In genomic region chr20:53707341-53708102, GRCh38 we compare ENCODE assay signal across 8 cellular contexts.
DNase-seq lines count a peak whose midpoint lies in the region; ATAC-seq and TF ChIP-seq lines count a peak whose summit lies in the region.

No MANE protein-coding gene starts in this region.

- no peaks in the 10 kb centered on the region for H3K27me3 Mint-ChIP-seq in T-helper 17 cell

- H3K9ac ChIP-seq in mammary epithelial cell (ENCODE audit: insufficient read depth, low read length) = no peak overlapping the region

- peak overlapping the region; percentile 83 for H3K4me3 Mint-ChIP-seq in T-helper 17 cell

- H3K4me3 ChIP-seq in mammary epithelial cell (replicated peaks in 1 of 3; ENCODE audit: insufficient read depth in 1 of 3, low read depth in 2 of 3, low read length in 3 of 3) (no peak overlapping the region), breast epithelium (no peak overlapping the region), left ventricle myocardium inferior (no peak overlapping the region), tibial nerve (no peak overlapping the region)

- H2AFZ ChIP-seq in mammary epithelial cell (ENCODE audit: low read depth, low read length) = peak overlapping the region; percentile 71

- H3K27ac ChIP-seq in mammary epithelial cell (ENCODE audit: insufficient read depth, low read depth, low read length) (no peak overlapping the region), breast epithelium (no peak overlapping the region), left ventricle myocardium inferior (replicated peaks) (peak overlapping the region; percentile 43), tibial nerve (peak overlapping the region; percentile 17 to 69 (median 61))

- TF ChIP-seq CTCF in mammary epithelial cell (conservative IDR thresholded peaks at IDR 0.05 in 1 of 2, IDR thresholded peaks at IDR 0.05 in 1 of 2; ENCODE audit: extremely low read depth in 1 of 2, insufficient read depth in 1 of 2, low read depth in 1 of 2, low read length in 2 of 2) (no peak), breast epithelium (IDR thresholded peaks at IDR 0.05) (no peak), left ventricle myocardium inferior (IDR thresholded peaks at IDR 0.05; ENCODE audit: borderline replicate concordance) (no peak), tibial nerve (IDR thresholded peaks at IDR 0.05) (no peak), GM20000 (IDR thresholded peaks at IDR 0.05; ENCODE audit: extremely low read depth, missing control alignments) (no peak)

- H3K4me1 Mint-ChIP-seq in T-helper 17 cell = peaks cover 32% of the 10 kb centered on the region

- DNase-seq in mammary epithelial cell = no peak
- DNase-seq in breast epithelium (ENCODE audit: low spot score in 2 of 2) = no peak
- no peak for DNase-seq in T-helper 17 cell
- DNase-seq in left ventricle myocardium inferior = no peak
- peak in 1 of 2 donors; percentile 20 for DNase-seq in tibial nerve (ENCODE audit: low spot score in 2 of 2)
- no peak for DNase-seq in NCI-H1417 treated with DMSO at 0.1 percent for 48 hours (lab: John Stamatoyannopoulos, UW)
- no peak for DNase-seq in GM20000 (ENCODE audit: low spot score)

- H3K79me2 ChIP-seq in mammary epithelial cell (ENCODE audit: insufficient read depth, low read length) = no peaks in the 10 kb centered on the region

- ATAC-seq in HG03139 (IDR thresholded peaks at IDR 0.05; ENCODE audit: unreplicated experiment) = peak; percentile 31
- peak; percentile 13 for ATAC-seq in T-helper 17 cell

- no peak overlapping the region for H3K4me2 ChIP-seq in mammary epithelial cell (ENCODE audit: insufficient read depth, low read depth, low read length)

- WGBS in mammary epithelial cell (ENCODE audit: low coverage, missing lambda C conversion rate) = 83% methylated on average over 6 of the region's 6 CpGs
- 57 to 61% methylated on average over 6 of the region's 6 CpGs for WGBS in tibial nerve, 2 donors

- peak overlapping the region; percentile 94 for H3K27ac Mint-ChIP-seq in T-helper 17 cell

- in situ Hi-C loops in mammary epithelial cell (cut with MboI; ENCODE audit: low sequenced_read_pairs in 2 of 2) = no loop called here

- dilution Hi-C loops in mammary epithelial cell (cut with HindIII; ENCODE audit: low sequenced_read_pairs) = no loop called here

- H3K9me3 ChIP-seq in mammary epithelial cell (replicated peaks; ENCODE audit: insufficient read depth, low read length) = no peaks in the 10 kb centered on the region
- H3K9me3 ChIP-seq in breast epithelium = no peaks in the 10 kb centered on the region
- H3K9me3 ChIP-seq in T-helper 17 cell (ENCODE audit: control insufficient read depth, low read length, poor library complexity, severe bottlenecking) = no peaks in the 10 kb centered on the region
- H3K9me3 ChIP-seq in left ventricle myocardium inferior (replicated peaks) = no peaks in the 10 kb centered on the region
- no peaks in the 10 kb centered on the region for H3K9me3 ChIP-seq in tibial nerve

- peak in 1 of 2 donors; percentile 22 for TF ChIP-seq EP300 in tibial nerve (IDR thresholded peaks at IDR 0.05)

- intact Hi-C loops in mammary epithelial cell (cut with micrococcal nuclease) (no loop called here), breast epithelium (cut with DNase I; ENCODE audit: low total_unique reads) (no loop called here), left ventricle myocardium inferior (cut with micrococcal nuclease) (no loop called here)

- TF ChIP-seq POLR2A in breast epithelium (IDR thresholded peaks at IDR 0.05) (no peak), tibial nerve (IDR thresholded peaks at IDR 0.05) (no peak)

- H3K36me3 Mint-ChIP-seq in T-helper 17 cell (ENCODE audit: low read depth) = no peaks in the 10 kb centered on the region

- no TSS peak for BruUV-seq in mammary epithelial cell (replicated peaks; lab: Mats Ljungman, UMichigan)

- no peaks in the 10 kb centered on the region for H3K36me3 ChIP-seq in mammary epithelial cell (ENCODE audit: insufficient read depth, low read length)
- no peaks in the 10 kb centered on the region for H3K36me3 ChIP-seq in breast epithelium
- H3K36me3 ChIP-seq in left ventricle myocardium inferior = no peaks in the 10 kb centered on the region
- no peaks in the 10 kb centered on the region for H3K36me3 ChIP-seq in tibial nerve

- peaks cover 4% of the 10 kb centered on the region for H3K4me1 ChIP-seq in mammary epithelial cell (ENCODE audit: insufficient read depth, low read length)
- no peaks in the 10 kb centered on the region for H3K4me1 ChIP-seq in breast epithelium
- peaks cover 18% of the 10 kb centered on the region for H3K4me1 ChIP-seq in left ventricle myocardium inferior
- peaks cover 5 to 34% (median 23%) of the 10 kb centered on the region in 4 donors for H3K4me1 ChIP-seq in tibial nerve

- CTCF ChIA-PET in mammary epithelial cell (lab: Charles Lee; ENCODE audit: low non-redundant PET) = no interaction called here

- no peaks in the 10 kb centered on the region for H4K20me1 ChIP-seq in mammary epithelial cell (ENCODE audit: insufficient read depth, low read length)

- H3K27me3 ChIP-seq in mammary epithelial cell (ENCODE audit: insufficient read depth, low read length) (no peaks in the 10 kb centered on the region), breast epithelium (no peaks in the 10 kb centered on the region), left ventricle myocardium inferior (ENCODE audit: low read depth) (no peaks in the 10 kb centered on the region), tibial nerve (no peaks in the 10 kb centered on the region)

Comparison
In these comparisons a context has a peak if more than half of its experiments do, and no peak if none do; other contexts are left out.
1. H3K27ac ChIP-seq: peak in left ventricle myocardium inferior (single experiment) and tibial nerve (4 of 4); none in mammary epithelial cell (single experiment) and breast epithelium (0 of 2).